9 cellular contexts compared by ENCODE assay signal in the genomic region with DNA sequence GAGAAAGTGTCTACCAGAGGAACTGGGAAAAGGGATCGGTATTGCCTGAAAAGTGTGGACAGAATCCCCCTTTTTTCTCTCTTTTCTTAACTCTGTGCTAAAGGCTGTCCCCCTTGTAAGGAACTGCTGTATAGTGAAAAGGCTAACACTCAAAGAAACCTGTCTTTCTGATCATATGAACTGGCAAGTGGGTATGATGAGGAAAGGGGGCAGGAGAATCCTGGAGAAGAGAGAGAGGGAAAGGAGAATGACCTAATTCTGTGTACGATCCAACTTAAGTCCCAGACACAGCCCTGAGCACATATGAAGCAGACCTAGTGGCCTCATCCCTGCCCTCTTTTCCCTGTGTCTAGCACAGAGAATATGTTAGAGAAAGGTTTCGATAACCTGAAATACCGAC. TPM values are rescaled to one million over a fixed set of nuclear protein-coding genes. Genes with fewer than 3 reads are reported as not detected.
A peak's percentile ranks its signal among the peaks of the same experiment; 100 is the strongest.
DNase-seq lines count a peak whose midpoint lies in the region; ATAC-seq and TF ChIP-seq lines count a peak whose summit lies in the region.
"Had no signal": no experiment of that assay in that cellular context is flagged by ENCODE, and none has a peak within 500 bp of the region (broad histone marks: within the 10 kb centered on the region; RNA-seq: fewer than 3 reads in every experiment).

No MANE protein-coding gene starts in this region.

- TF ChIP-seq CTCF in PC-3 (conservative IDR thresholded peaks at IDR 0.05; ENCODE audit: low read depth, low read length) (no peak), glutamatergic neuron (IDR thresholded peaks at IDR 0.05; ENCODE audit: partially characterized antibody, unreplicated experiment) (no peak)

- H3K4me1 Mint-ChIP-seq in activated T-cell treated with anti-CD3 and anti-CD28 coated beads, Interleukin-2, amount 50 U/mL, for 4 hours (ENCODE audit: low read depth) = peaks cover 12% of the 10 kb centered on the region
- no peaks in the 10 kb centered on the region for H3K4me1 Mint-ChIP-seq in glutamatergic neuron (ENCODE audit: low read depth, unreplicated experiment)

- H3K9me3 Mint-ChIP-seq in activated T-cell treated with anti-CD3 and anti-CD28 coated beads, Interleukin-2, amount 50 U/mL, for 4 hours = no peaks in the 10 kb centered on the region
- peaks cover 2% of the 10 kb centered on the region for H3K9me3 Mint-ChIP-seq in glutamatergic neuron (ENCODE audit: unreplicated experiment)

- H3K27me3 ChIP-seq in PC-3 (ENCODE audit: low read length) = no peaks in the 10 kb centered on the region

- no peaks in the 10 kb centered on the region for H3K36me3 Mint-ChIP-seq in activated T-cell treated with anti-CD3 and anti-CD28 coated beads, Interleukin-2, amount 50 U/mL, for 4 hours (ENCODE audit: insufficient read depth)
- no peaks in the 10 kb centered on the region for H3K36me3 Mint-ChIP-seq in glutamatergic neuron (ENCODE audit: unreplicated experiment)

- H3K36me3 ChIP-seq in PC-3 (ENCODE audit: low read depth, low read length) = no peaks in the 10 kb centered on the region
- H3K36me3 ChIP-seq: heart right ventricle had no signal

- no peaks in the 10 kb centered on the region for H3K9me3 ChIP-seq in PC-3 (ENCODE audit: low read length)
- H3K9me3 ChIP-seq: heart right ventricle had no signal

- H3K27ac Mint-ChIP-seq in glutamatergic neuron (ENCODE audit: unreplicated experiment) = peak overlapping the region; percentile 33

- H2AFZ ChIP-seq in PC-3 (ENCODE audit: low read length) = peak overlapping the region; percentile 97; the same call in 1 of the 2 replicates

- intact Hi-C loops in PC-3 (cut with micrococcal nuclease) = loop anchor here (2.0 to 10.0 kb wide), 2 partner anchors 181 to 277 kb away; partner anchors contain the start of gene GCNT4

- H3F3A ChIP-seq in PC-3 (ENCODE audit: low read length, unreplicated experiment) = no peaks in the 10 kb centered on the region

- H3K4me1 ChIP-seq in PC-3 (ENCODE audit: insufficient read depth, low read length) = peaks cover 19% of the 10 kb centered on the region

- CTCF ChIA-PET in PC-3 (lab: Charles Lee) = no interaction called here

- H3K79me2 ChIP-seq in PC-3 (ENCODE audit: low read length) = no peaks in the 10 kb centered on the region

- H3K4me2 ChIP-seq in PC-3 (ENCODE audit: low read length) = peak overlapping the region; percentile 86

- H3K4me3 ChIP-seq in PC-3 (ENCODE audit: low read length) = no peak overlapping the region

- H4K20me1 ChIP-seq in PC-3 (ENCODE audit: low read length) = no peaks in the 10 kb centered on the region

- ATAC-seq in activated T-cell treated with anti-CD3 and anti-CD28 coated beads, Interleukin-2, amount 50 U/mL, for 4 hours = no peak
- ATAC-seq in PC-3 = no peak

- H3K27me3 Mint-ChIP-seq in activated T-cell treated with anti-CD3 and anti-CD28 coated beads, Interleukin-2, amount 50 U/mL, for 4 hours (ENCODE audit: low read depth) = no peaks in the 10 kb centered on the region
- H3K27me3 Mint-ChIP-seq in glutamatergic neuron (ENCODE audit: unreplicated experiment) = no peaks in the 10 kb centered on the region

- peak overlapping the region; percentile 89 for H3K4me3 Mint-ChIP-seq in activated T-cell treated with anti-CD3 and anti-CD28 coated beads, Interleukin-2, amount 50 U/mL, for 4 hours
- peak overlapping the region; percentile 92 for H3K4me3 Mint-ChIP-seq in glutamatergic neuron (ENCODE audit: unreplicated experiment)

- no peak overlapping the region for H3K9ac ChIP-seq in PC-3 (ENCODE audit: low read length)

- POLR2A ChIA-PET in PC-3 (lab: Charles Lee; ENCODE audit: unreplicated experiment) = no interaction called here

- BruUV-seq in PC-3 (replicated peaks; lab: Mats Ljungman, UMichigan) = no TSS peak

- no peak overlapping the region for H3K27ac ChIP-seq in PC-3 (ENCODE audit: low read length)

- no peaks in the 10 kb centered on the region for H3K9me2 ChIP-seq in PC-3 (replicated peaks; ENCODE audit: low read length)

- no peak for DNase-seq in activated T-cell treated with anti-CD3 and anti-CD28 coated beads, Interleukin-2, amount 50 U/mL, for 4 hours
- no peak for DNase-seq in activated T-cell treated with anti-CD3 and anti-CD28 coated beads, Interleukin-2, amount 50 U/mL, for 48 hours
- DNase-seq in PC-3 = no peak
- DNase-seq in glutamatergic neuron = no peak
- peak; percentile 51 for DNase-seq in superior temporal gyrus (ENCODE audit: extremely low spot score)
- no peak for DNase-seq in NCI-H524 (lab: John Stamatoyannopoulos, UW)
- no peak for DNase-seq in SW480 (ENCODE audit: low spot score)
- no peak for DNase-seq in SIG-M5 (lab: John Stamatoyannopoulos, UW)

RNA-seq across cellular contexts. Expression of gene ANKRD31, which starts 1.0 kb away (rescaled TPM):
- under 1 TPM; 0.37 to 0.56 (median 0.41) TPM for total RNA-seq in activated T-cell treated with anti-CD3 and anti-CD28 coated beads, Interleukin-2, amount 50 U/mL, for 4 hours
- 0.12 and 0.26 TPM in 2 replicates for total RNA-seq in PC-3 (2014; rRNA removed)
- 0.42 TPM for total RNA-seq in glutamatergic neuron (ENCODE audit: unreplicated experiment)
